Comparison of ENCODE assay signal across 8 cellular contexts in genomic region chr2:210199186-210199765, GRCh38.
DNase-seq lines count a peak whose midpoint lies in the region; ATAC-seq and TF ChIP-seq lines count a peak whose summit lies in the region.

No MANE protein-coding gene starts in this region.

- no peak overlapping the region for H3K9ac ChIP-seq in DND-41 (ENCODE audit: low read depth, low read length)

- H3K36me3 ChIP-seq in DND-41 (ENCODE audit: insufficient read depth, low read length), result no peaks in the 10 kb centered on the region

- H3K36me3 Mint-ChIP-seq in nephron progenitor cell (ENCODE audit: low read depth), result no peaks in the 10 kb centered on the region

- no peak overlapping the region for H3K27ac Mint-ChIP-seq in nephron progenitor cell

- H3K4me1 ChIP-seq in DND-41 (ENCODE audit: insufficient read depth, low read length), result peaks cover 15% of the 10 kb centered on the region

- DNase-seq in DND-41 (no peak), NCI-H345 (lab: John Stamatoyannopoulos, UW) (peak; percentile 25), choroid plexus epithelial cell (ENCODE audit: low read depth) (peak; percentile 66), nephron progenitor cell (no peak), GOT3 (lab: John Stamatoyannopoulos, UW) (no peak)

- peak; percentile 71 for TF ChIP-seq CTCF in DND-41 (IDR thresholded peaks at IDR 0.05; ENCODE audit: borderline replicate concordance, extremely low read depth, low read length, poor library complexity, severe bottlenecking)
- peak; percentile 66 for TF ChIP-seq CTCF in choroid plexus epithelial cell (conservative IDR thresholded peaks at IDR 0.05; ENCODE audit: low read depth, low read length)
- peak; percentile 77 for TF ChIP-seq CTCF in nephron progenitor cell (IDR thresholded peaks at IDR 0.05)

- H3K4me2 ChIP-seq in DND-41 (ENCODE audit: insufficient read depth, low read length), result no peak overlapping the region

- peaks cover 7% of the 10 kb centered on the region for H3K27me3 Mint-ChIP-seq in nephron progenitor cell (ENCODE audit: low read depth, poor library complexity)

- no peaks in the 10 kb centered on the region for H3K9me3 ChIP-seq in DND-41 (ENCODE audit: insufficient read depth, low read length, severe bottlenecking)

- no peak overlapping the region for H3K27ac ChIP-seq in DND-41 (ENCODE audit: low read length)

- ATAC-seq in DND-41 (ENCODE audit: insufficient read depth, low read depth), result peak; percentile 70; the same call in 2 of the 3 replicates
- peak; percentile 53 for ATAC-seq in GM21529 (IDR thresholded peaks at IDR 0.05; ENCODE audit: unreplicated experiment)
- ATAC-seq in HG03442 (IDR thresholded peaks at IDR 0.05; ENCODE audit: unreplicated experiment), result no peak
- ATAC-seq in HG03045 (IDR thresholded peaks at IDR 0.05; ENCODE audit: unreplicated experiment), result no peak

- no peaks in the 10 kb centered on the region for H4K20me1 ChIP-seq in DND-41 (ENCODE audit: insufficient read depth, low read length)

- H3K4me3 ChIP-seq in DND-41 (ENCODE audit: low read depth in 1 of 2, low read length in 2 of 2) (no peak overlapping the region), choroid plexus epithelial cell (ENCODE audit: low read depth, low read length) (no peak overlapping the region)

- no peaks in the 10 kb centered on the region for H3K4me1 Mint-ChIP-seq in nephron progenitor cell

- no peaks in the 10 kb centered on the region for H3K79me2 ChIP-seq in DND-41 (ENCODE audit: insufficient read depth, low read length)

- no peak overlapping the region for H2AFZ ChIP-seq in DND-41 (ENCODE audit: low read depth, low read length)

- peaks cover 4% of the 10 kb centered on the region for H3K27me3 ChIP-seq in DND-41 (ENCODE audit: insufficient read depth, low read length, poor library complexity)

- H3K4me3 Mint-ChIP-seq in nephron progenitor cell, result no peak overlapping the region

- H3K9me3 Mint-ChIP-seq in nephron progenitor cell, result no peaks in the 10 kb centered on the region

Comparison
In these comparisons a context has a peak if more than half of its experiments do, and no peak if none do; other contexts are left out.
1. ATAC-seq: peak in DND-41 (single experiment) and GM21529 (single experiment); none in HG03442 (single experiment) and HG03045 (single experiment).
2. DNase-seq: peak in NCI-H345 (single experiment) and choroid plexus epithelial cell (single experiment); none in DND-41 (single experiment), nephron progenitor cell (single experiment) and GOT3 (single experiment).
3. Peak in every context shown above with its lines, with median percentiles within 50 percentile points of each other: CTCF ChIP-seq.